ENCODE assay signal across 8 cellular contexts in genomic region chr15:45522179-45522930, GRCh38. TPM values are rescaled to one million over a fixed set of nuclear protein-coding genes. Genes with fewer than 3 reads are reported as not detected.
DNase-seq lines count a peak whose midpoint lies in the region; ATAC-seq and TF ChIP-seq lines count a peak whose summit lies in the region.

TSS of gene SLC30A4 (minus strand) at chr15:45522755. CDS start at chr15:45522354, 401 bp downstream.

- no peaks in the 10 kb centered on the region for H4K20me1 ChIP-seq in fibroblast of lung (ENCODE audit: control insufficient read depth, extremely low read depth, insufficient read depth, low read length)

- H3K4me2 ChIP-seq in fibroblast of lung (ENCODE audit: extremely low read depth, insufficient read depth, low read length) = peak within 1 kb of the TSS; percentile 99

- intact Hi-C loops in activated T-helper 1 cell treated with anti-CD3 and anti-CD28 coated beads, Interleukin-12 subunit alpha, Interleukin-12 subunit beta, Interleukin-2, Interleukin-4 antibody, amounts not matched to agents 30 ng/mL and 10 ng/mL and 1 ng/mL, durations not matched to agents 14 hours and 24 hours and 36 hours (cut with micrococcal nuclease) = loop anchor here (1.0 kb wide), 4 partner anchors 64 to 243 kb away; partner anchors contain the start of gene BLOC1S6

- H3K27me3 Mint-ChIP-seq in activated T-helper 1 cell treated with anti-CD3 and anti-CD28 coated beads, Interleukin-12 subunit alpha, Interleukin-12 subunit beta, Interleukin-2, Interleukin-4 antibody, amounts not matched to agents 30 ng/mL and 10 ng/mL and 1 ng/mL, durations not matched to agents 14 hours and 24 hours and 36 hours (ENCODE audit: insufficient read depth) = peaks cover 25% of the 10 kb centered on the region
- H3K27me3 Mint-ChIP-seq in naive thymus-derived CD8-positive, alpha-beta T cell = no peaks in the 10 kb centered on the region
- H3K27me3 Mint-ChIP-seq in stimulated activated naive B cell treated with anti-CD40 and anti-IgM and Interleukin-4, amounts not matched to agents 10 μg/mL and 1 μg/mL and 100 μg/mL, for 72 hours = no peaks in the 10 kb centered on the region

- no peaks in the 10 kb centered on the region for H3K36me3 Mint-ChIP-seq in activated T-helper 1 cell treated with anti-CD3 and anti-CD28 coated beads, Interleukin-12 subunit alpha, Interleukin-12 subunit beta, Interleukin-2, Interleukin-4 antibody, amounts not matched to agents 30 ng/mL and 10 ng/mL and 1 ng/mL, durations not matched to agents 14 hours and 24 hours and 36 hours (ENCODE audit: low read depth)
- H3K36me3 Mint-ChIP-seq in naive thymus-derived CD8-positive, alpha-beta T cell = peaks cover 5 to 12% (median 5%) of the 10 kb centered on the region in 3 donors
- peaks cover 25 to 34% of the 10 kb centered on the region in 2 donors for H3K36me3 Mint-ChIP-seq in stimulated activated naive B cell treated with anti-CD40 and anti-IgM and Interleukin-4, amounts not matched to agents 10 μg/mL and 1 μg/mL and 100 μg/mL, for 72 hours

- peaks cover 4% of the 10 kb centered on the region for H3K4me1 ChIP-seq in fibroblast of lung (ENCODE audit: control insufficient read depth, extremely low read depth, insufficient read depth, low read length)

- no peaks in the 10 kb centered on the region for H3K9me3 Mint-ChIP-seq in activated T-helper 1 cell treated with anti-CD3 and anti-CD28 coated beads, Interleukin-12 subunit alpha, Interleukin-12 subunit beta, Interleukin-2, Interleukin-4 antibody, amounts not matched to agents 30 ng/mL and 10 ng/mL and 1 ng/mL, durations not matched to agents 14 hours and 24 hours and 36 hours
- no peaks in the 10 kb centered on the region for H3K9me3 Mint-ChIP-seq in naive thymus-derived CD8-positive, alpha-beta T cell
- H3K9me3 Mint-ChIP-seq in stimulated activated naive B cell treated with anti-CD40 and anti-IgM and Interleukin-4, amounts not matched to agents 10 μg/mL and 1 μg/mL and 100 μg/mL, for 72 hours = peaks cover 0 to 1% of the 10 kb centered on the region in 2 donors

- ATAC-seq in HG02973 (IDR thresholded peaks at IDR 0.05; ENCODE audit: unreplicated experiment) = peak; percentile 55
- peak; percentile 85 to 86 for ATAC-seq in naive thymus-derived CD8-positive, alpha-beta T cell
- peak; percentile 87 to 91 for ATAC-seq in stimulated activated naive B cell treated with anti-CD40 and anti-IgM and Interleukin-4, amounts not matched to agents 10 μg/mL and 1 μg/mL and 100 μg/mL, for 72 hours (replicated peaks)

- peak within 1 kb of the TSS; percentile 59 for H3K9ac ChIP-seq in fibroblast of lung (ENCODE audit: insufficient read depth, low read length)

- H3K4me1 Mint-ChIP-seq in activated T-helper 1 cell treated with anti-CD3 and anti-CD28 coated beads, Interleukin-12 subunit alpha, Interleukin-12 subunit beta, Interleukin-2, Interleukin-4 antibody, amounts not matched to agents 30 ng/mL and 10 ng/mL and 1 ng/mL, durations not matched to agents 14 hours and 24 hours and 36 hours (ENCODE audit: low read depth) = peaks cover 22% of the 10 kb centered on the region
- peaks cover 24 to 50% (median 40%) of the 10 kb centered on the region in 4 donors for H3K4me1 Mint-ChIP-seq in naive thymus-derived CD8-positive, alpha-beta T cell
- peaks cover 37 to 55% of the 10 kb centered on the region in 2 donors for H3K4me1 Mint-ChIP-seq in stimulated activated naive B cell treated with anti-CD40 and anti-IgM and Interleukin-4, amounts not matched to agents 10 μg/mL and 1 μg/mL and 100 μg/mL, for 72 hours

- no peaks in the 10 kb centered on the region for H3K36me3 ChIP-seq in fibroblast of lung (ENCODE audit: control insufficient read depth, insufficient read depth, low read length)

- peak within 1 kb of the TSS; percentile 88 for H3K4me3 Mint-ChIP-seq in activated T-helper 1 cell treated with anti-CD3 and anti-CD28 coated beads, Interleukin-12 subunit alpha, Interleukin-12 subunit beta, Interleukin-2, Interleukin-4 antibody, amounts not matched to agents 30 ng/mL and 10 ng/mL and 1 ng/mL, durations not matched to agents 14 hours and 24 hours and 36 hours
- H3K4me3 Mint-ChIP-seq in naive thymus-derived CD8-positive, alpha-beta T cell = peak within 1 kb of the TSS; percentile 92 to 99 (median 94)
- H3K4me3 Mint-ChIP-seq in stimulated activated naive B cell treated with anti-CD40 and anti-IgM and Interleukin-4, amounts not matched to agents 10 μg/mL and 1 μg/mL and 100 μg/mL, for 72 hours = peak within 1 kb of the TSS; percentile 95

- peak within 1 kb of the TSS; percentile 66 for H3K27ac Mint-ChIP-seq in activated T-helper 1 cell treated with anti-CD3 and anti-CD28 coated beads, Interleukin-12 subunit alpha, Interleukin-12 subunit beta, Interleukin-2, Interleukin-4 antibody, amounts not matched to agents 30 ng/mL and 10 ng/mL and 1 ng/mL, durations not matched to agents 14 hours and 24 hours and 36 hours
- peak within 1 kb of the TSS; percentile 85 to 95 (median 89) for H3K27ac Mint-ChIP-seq in naive thymus-derived CD8-positive, alpha-beta T cell
- peak within 1 kb of the TSS; percentile 95 for H3K27ac Mint-ChIP-seq in stimulated activated naive B cell treated with anti-CD40 and anti-IgM and Interleukin-4, amounts not matched to agents 10 μg/mL and 1 μg/mL and 100 μg/mL, for 72 hours

- peak; percentile 18 to 29 for TF ChIP-seq CTCF in fibroblast of lung (conservative IDR thresholded peaks at IDR 0.05 in 1 of 2, IDR thresholded peaks at IDR 0.05 in 1 of 2; ENCODE audit: low read depth in 1 of 2, low read length in 2 of 2)

- H3K4me3 ChIP-seq in fibroblast of lung (replicated peaks in 1 of 4; ENCODE audit: control extremely low read depth in 1 of 4, insufficient read depth in 1 of 4, low read depth in 3 of 4, low read length in 4 of 4) = peak within 1 kb of the TSS; percentile 83 to 94 (median 89)

- no peaks in the 10 kb centered on the region for H3K79me2 ChIP-seq in fibroblast of lung (ENCODE audit: control insufficient read depth, insufficient read depth, low read length)

- peak within 1 kb of the TSS; percentile 98 for H2AFZ ChIP-seq in fibroblast of lung (ENCODE audit: low read length)

- H3K27ac ChIP-seq in fibroblast of lung (ENCODE audit: insufficient read depth, low read length) = peak within 1 kb of the TSS; percentile 34

- H3K9me3 ChIP-seq in fibroblast of lung (ENCODE audit: control insufficient read depth, insufficient read depth, low read depth, low read length) = no peaks in the 10 kb centered on the region

- H3K27me3 ChIP-seq in fibroblast of lung (ENCODE audit: control insufficient read depth, insufficient read depth, low read length) = no peaks in the 10 kb centered on the region

- POLR2A ChIA-PET in naive thymus-derived CD8-positive, alpha-beta T cell (lab: Charles Lee) = interaction anchor here (4.5 kb wide), 1 partner anchor 65 kb away, joined by 25 read pairs; the partner anchor contains the start of gene BLOC1S6

- DNase-seq in SIG-M5 treated with dmso at 0.1 percent for 504 hours (lab: John Stamatoyannopoulos, UW; ENCODE audit: unreplicated experiment) (peak; percentile 12), SIG-M5 (lab: John Stamatoyannopoulos, UW) (no peak), NCI-H774 (lab: John Stamatoyannopoulos, UW) (peak; percentile 38), fibroblast of lung (ENCODE audit: low read depth in 2 of 2) (peak; percentile 55 to 66)
- peak; percentile 68 for DNase-seq in activated T-helper 1 cell treated with anti-CD3 and anti-CD28 coated beads, Interleukin-12 subunit alpha, Interleukin-12 subunit beta, Interleukin-2, Interleukin-4 antibody, amounts not matched to agents 30 ng/mL and 10 ng/mL and 1 ng/mL, durations not matched to agents 14 hours and 24 hours and 36 hours (ENCODE audit: low spot score)
- peak; percentile 52 to 80 (median 68) for DNase-seq in naive thymus-derived CD8-positive, alpha-beta T cell
- peak; percentile 66 for DNase-seq in stimulated activated naive B cell treated with anti-CD40 and anti-IgM and Interleukin-4, amounts not matched to agents 10 μg/mL and 1 μg/mL and 100 μg/mL, for 72 hours

RNA-seq across cellular contexts. Expression of gene SLC30A4, which starts in this region (rescaled TPM):
- 1.6 and 2.1 TPM in 2 replicates for total RNA-seq in activated T-helper 1 cell treated with anti-CD3 and anti-CD28 coated beads, Interleukin-12 subunit alpha, Interleukin-12 subunit beta, Interleukin-2, Interleukin-4 antibody, amounts not matched to agents 30 ng/mL and 10 ng/mL and 1 ng/mL, durations not matched to agents 14 hours and 24 hours and 36 hours
- total RNA-seq in fibroblast of lung = 9.8 and 12.2 TPM in 2 replicates
- polyA plus RNA-seq in fibroblast of lung = 5.5 and 6.7 TPM in 2 replicates
- polyA plus RNA-seq in fibroblast of lung (2012) = 4.0 and 4.7 TPM in 2 replicates
- polyA minus RNA-seq in fibroblast of lung (ENCODE audit: low replicate concordance) = 5.6 and 6.0 TPM in 2 replicates
- total RNA-seq in naive thymus-derived CD8-positive, alpha-beta T cell = 1 to 10 TPM; 6.4 to 6.7 TPM
- polyA plus RNA-seq in naive thymus-derived CD8-positive, alpha-beta T cell = 1 to 10 TPM; 1.9 to 2.9 (median 2.4) TPM
